1 cellular context compared by ENCODE assay signal in genomic region chr2:163479599-163479998, GRCh38.
TF ChIP-seq lines count a peak whose summit lies in the region.

No MANE protein-coding gene starts in this region.

TF ChIP-seq in HepG2, 621 proteins besides CTCF, POLR2A, EP300 and RAD21:
- TF ChIP-seq FUBP1 (CRISPR knock-in tag; IDR thresholded peaks at IDR 0.05; ENCODE audit: borderline replicate concordance) (no peak), ZBTB43 (CRISPR knock-in tag; conservative IDR thresholded peaks at IDR 0.05) (no peak), ATM (IDR thresholded peaks at IDR 0.05; ENCODE audit: borderline replicate concordance) (no peak), CREM (IDR thresholded peaks at IDR 0.05) (no peak), CREM (CRISPR knock-in tag; IDR thresholded peaks at IDR 0.05) (no peak), ZNF446 (CRISPR knock-in tag; IDR thresholded peaks at IDR 0.05) (no peak), ZHX2 (IDR thresholded peaks at IDR 0.05; ENCODE audit: low read depth) (no peak), ZHX2 (CRISPR knock-in tag; IDR thresholded peaks at IDR 0.05; ENCODE audit: borderline replicate concordance) (no peak), TRIM24 (CRISPR knock-in tag; IDR thresholded peaks at IDR 0.05) (no peak), ZNF33B (CRISPR knock-in tag; IDR thresholded peaks at IDR 0.05) (no peak), ZHX1 (CRISPR knock-in tag; IDR thresholded peaks at IDR 0.05; ENCODE audit: low read depth) (no peak), RBAK (CRISPR knock-in tag; IDR thresholded peaks at IDR 0.05) (no peak), ATF7 (IDR thresholded peaks at IDR 0.05) (no peak), ATF7 (CRISPR knock-in tag; IDR thresholded peaks at IDR 0.05) (no peak), ZSCAN21 (CRISPR knock-in tag; IDR thresholded peaks at IDR 0.05; ENCODE audit: borderline replicate concordance) (no peak), HMGXB4 (CRISPR knock-in tag; IDR thresholded peaks at IDR 0.05; ENCODE audit: borderline replicate concordance in 1 of 2, low read depth in 1 of 2) (no peak), ZNF512B (CRISPR knock-in tag; IDR thresholded peaks at IDR 0.05; ENCODE audit: borderline replicate concordance) (no peak), ZBTB1 (CRISPR knock-in tag; IDR thresholded peaks at IDR 0.05; ENCODE audit: borderline replicate concordance) (no peak), ZFP82 (CRISPR knock-in tag; IDR thresholded peaks at IDR 0.05; ENCODE audit: borderline replicate concordance) (no peak), IKZF1 (IDR thresholded peaks at IDR 0.05) (no peak), ZNF574 (CRISPR knock-in tag; IDR thresholded peaks at IDR 0.05) (no peak), KDM6A (CRISPR knock-in tag; IDR thresholded peaks at IDR 0.05; ENCODE audit: low read depth) (no peak), RXRA (CRISPR knock-in tag; IDR thresholded peaks at IDR 0.05) (no peak)
